ENCODE assay signal across 1 cellular context in the genomic region with DNA sequence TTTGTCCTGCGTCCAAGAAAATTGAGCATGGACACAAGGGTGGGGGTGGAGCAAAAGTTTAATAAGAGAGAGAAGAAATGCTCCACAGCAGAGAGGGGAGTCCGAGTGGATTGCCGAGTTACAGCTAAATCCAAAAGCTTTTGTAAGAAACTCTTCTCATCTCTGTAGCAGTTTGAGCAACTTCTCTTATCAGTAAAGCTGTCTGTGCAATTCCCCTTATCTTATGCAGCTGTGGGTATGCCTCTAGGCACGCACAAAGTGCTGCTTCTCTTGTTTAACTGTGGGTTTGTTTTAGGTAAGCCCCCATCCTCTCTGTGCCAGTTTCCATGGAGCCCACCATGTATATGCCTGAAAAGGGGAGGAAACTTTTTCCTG.
TF ChIP-seq lines count a peak whose summit lies in the region.

No MANE protein-coding gene starts in this region.

TF ChIP-seq in WTC11, 78 proteins besides CTCF, POLR2A, EP300 and RAD21 (continued from another document):
- TF ChIP-seq, protein P1, sequence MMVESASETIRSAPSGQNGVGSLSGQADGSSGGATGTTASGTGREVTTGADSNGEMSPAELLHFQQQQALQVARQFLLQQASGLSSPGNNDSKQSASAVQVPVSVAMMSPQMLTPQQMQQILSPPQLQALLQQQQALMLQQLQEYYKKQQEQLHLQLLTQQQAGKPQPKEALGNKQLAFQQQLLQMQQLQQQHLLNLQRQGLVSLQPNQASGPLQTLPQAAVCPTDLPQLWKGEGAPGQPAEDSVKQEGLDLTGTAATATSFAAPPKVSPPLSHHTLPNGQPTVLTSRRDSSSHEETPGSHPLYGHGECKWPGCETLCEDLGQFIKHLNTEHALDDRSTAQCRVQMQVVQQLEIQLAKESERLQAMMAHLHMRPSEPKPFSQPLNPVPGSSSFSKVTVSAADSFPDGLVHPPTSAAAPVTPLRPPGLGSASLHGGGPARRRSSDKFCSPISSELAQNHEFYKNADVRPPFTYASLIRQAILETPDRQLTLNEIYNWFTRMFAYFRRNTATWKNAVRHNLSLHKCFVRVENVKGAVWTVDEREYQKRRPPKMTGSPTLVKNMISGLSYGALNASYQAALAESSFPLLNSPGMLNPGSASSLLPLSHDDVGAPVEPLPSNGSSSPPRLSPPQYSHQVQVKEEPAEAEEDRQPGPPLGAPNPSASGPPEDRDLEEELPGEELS (CRISPR knock-in tag; IDR thresholded peaks at IDR 0.05), result no peak
- TF ChIP-seq ESRRA (CRISPR knock-in tag; IDR thresholded peaks at IDR 0.05; ENCODE audit: borderline replicate concordance) (no peak), TCF7 (CRISPR knock-in tag; IDR thresholded peaks at IDR 0.05; ENCODE audit: low read depth) (no peak), ZNF121 (CRISPR knock-in tag; IDR thresholded peaks at IDR 0.05) (no peak), GABPB1 (CRISPR knock-in tag; IDR thresholded peaks at IDR 0.05) (no peak)
- TF ChIP-seq, protein P2, sequence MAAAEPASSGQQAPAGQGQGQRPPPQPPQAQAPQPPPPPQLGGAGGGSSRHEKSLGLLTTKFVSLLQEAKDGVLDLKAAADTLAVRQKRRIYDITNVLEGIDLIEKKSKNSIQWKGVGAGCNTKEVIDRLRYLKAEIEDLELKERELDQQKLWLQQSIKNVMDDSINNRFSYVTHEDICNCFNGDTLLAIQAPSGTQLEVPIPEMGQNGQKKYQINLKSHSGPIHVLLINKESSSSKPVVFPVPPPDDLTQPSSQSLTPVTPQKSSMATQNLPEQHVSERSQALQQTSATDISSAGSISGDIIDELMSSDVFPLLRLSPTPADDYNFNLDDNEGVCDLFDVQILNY (CRISPR knock-in tag; IDR thresholded peaks at IDR 0.05), result no peak
